ENCODE assay signal across 18 cellular contexts in genomic region chr11:69326622-69327219, GRCh38. TPM values are rescaled to one million over a fixed set of nuclear protein-coding genes. Genes with fewer than 3 reads are reported as not detected.
"Had no signal": no experiment of that assay in that cellular context is flagged by ENCODE, and none has a peak within 500 bp of the region (broad histone marks: within the 10 kb centered on the region; RNA-seq: fewer than 3 reads in every experiment).

No MANE protein-coding gene starts in this region.

- H3K4me1 Mint-ChIP-seq: activated B cell treated with CpG ODN at 0.5 μM for 24 hours; brain; central memory CD8-positive, alpha-beta T cell; immature natural killer cell; stimulated activated memory B cell treated with anti-CD40 and anti-IgM and Interleukin-4, amounts not matched to agents 10 μg/mL and 1 μg/mL and 100 μg/mL, for 72 hours had no signal

- H3K27me3 ChIP-seq: gastrocnemius medialis, heart left ventricle, tibial nerve had no signal

- H3K36me3 Mint-ChIP-seq: brain; immature natural killer cell; stimulated activated memory B cell treated with anti-CD40 and anti-IgM and Interleukin-4, amounts not matched to agents 10 μg/mL and 1 μg/mL and 100 μg/mL, for 72 hours had no signal

- DNase-seq: activated B cell treated with CpG ODN at 0.5 μM for 24 hours; activated CD4-positive, alpha-beta T cell treated with anti-CD3 and anti-CD28 coated beads, Interleukin-2, amount 50 U/mL, for 4 hours; amygdala; dermis blood vessel endothelial cell; erythroblast; gastrocnemius medialis; heart left ventricle; immature natural killer cell; lower lobe of right lung; stimulated activated CD4-positive, alpha-beta T cell treated with anti-CD3 and anti-CD28 coated beads, Interleukin-2, amount 100 ng/mL, for 48 hours had no signal

- H3K36me3 ChIP-seq: gastrocnemius medialis, heart left ventricle, lower lobe of right lung, tibial nerve had no signal

- H3K4me1 ChIP-seq: gastrocnemius medialis, heart left ventricle, lower lobe of right lung, parathyroid adenoma, tibial nerve had no signal

- H3K9me3 Mint-ChIP-seq: activated B cell treated with CpG ODN at 0.5 μM for 24 hours; central memory CD8-positive, alpha-beta T cell; immature natural killer cell had no signal

- H3K4me3 ChIP-seq: gastrocnemius medialis, heart left ventricle, lower lobe of right lung, tibial nerve had no signal

- H3K9ac ChIP-seq: parathyroid adenoma had no signal

- H3K27ac ChIP-seq: gastrocnemius medialis, heart left ventricle, lower lobe of right lung, parathyroid adenoma, tibial nerve had no signal

- H3K4me3 Mint-ChIP-seq: activated B cell treated with CpG ODN at 0.5 μM for 24 hours; activated naive CD8-positive, alpha-beta T cell; brain; central memory CD8-positive, alpha-beta T cell; immature natural killer cell; stimulated activated memory B cell treated with anti-CD40 and anti-IgM and Interleukin-4, amounts not matched to agents 10 μg/mL and 1 μg/mL and 100 μg/mL, for 72 hours had no signal

- H3K27me3 Mint-ChIP-seq: activated B cell treated with CpG ODN at 0.5 μM for 24 hours; activated naive CD8-positive, alpha-beta T cell; central memory CD8-positive, alpha-beta T cell; stimulated activated memory B cell treated with anti-CD40 and anti-IgM and Interleukin-4, amounts not matched to agents 10 μg/mL and 1 μg/mL and 100 μg/mL, for 72 hours had no signal

- H3K27ac Mint-ChIP-seq: activated B cell treated with CpG ODN at 0.5 μM for 24 hours; activated naive CD8-positive, alpha-beta T cell; brain; immature natural killer cell; stimulated activated memory B cell treated with anti-CD40 and anti-IgM and Interleukin-4, amounts not matched to agents 10 μg/mL and 1 μg/mL and 100 μg/mL, for 72 hours had no signal

- H2AFZ ChIP-seq: parathyroid adenoma had no signal

- H3K9me3 ChIP-seq: gastrocnemius medialis, lower lobe of right lung had no signal

- ATAC-seq: gastrocnemius medialis; heart left ventricle; lower lobe of right lung; stimulated activated memory B cell treated with anti-CD40 and anti-IgM and Interleukin-4, amounts not matched to agents 10 μg/mL and 1 μg/mL and 100 μg/mL, for 72 hours had no signal

RNA-seq across cellular contexts. Expression of gene MYEOV, which starts 32.8 kb away (rescaled TPM):
- total RNA-seq: dermis blood vessel endothelial cell; skeletal muscle tissue; T-helper 2 cell treated with Interferon-gamma antibody and Interleukin-4, amounts not matched to agents 100 ng/mL and 5 ng/mL, for 36 hours had no signal
- polyA plus RNA-seq: immature natural killer cell had no signal
